In the genomic region with DNA sequence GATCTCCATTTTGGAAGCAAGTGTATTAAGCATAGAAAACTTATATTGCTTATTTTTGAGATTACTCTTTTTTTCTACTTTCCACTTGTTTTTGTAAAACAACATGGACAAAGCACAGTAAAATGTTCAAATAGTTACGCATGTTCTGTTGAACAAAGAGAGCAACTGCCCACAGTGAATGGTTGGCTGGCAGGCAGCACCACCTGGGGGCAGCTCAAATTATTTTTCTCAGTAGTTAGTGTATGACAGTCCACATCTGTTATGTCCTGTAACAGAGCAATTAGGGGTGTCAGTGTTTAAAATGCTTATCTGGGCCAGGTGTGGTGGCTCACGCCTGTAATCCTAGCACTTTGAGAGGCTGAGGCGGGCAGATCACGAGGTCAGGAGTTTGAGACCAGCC, we compare ENCODE assay signal across 9 cellular contexts. TPM values are rescaled to one million over a fixed set of nuclear protein-coding genes. Genes with fewer than 3 reads are reported as not detected.
DNase-seq lines count a peak whose midpoint lies in the region; ATAC-seq and TF ChIP-seq lines count a peak whose summit lies in the region.
"Had no signal": no experiment of that assay in that cellular context is flagged by ENCODE, and none has a peak within 500 bp of the region (broad histone marks: within the 10 kb centered on the region; RNA-seq: fewer than 3 reads in every experiment).

No MANE protein-coding gene starts in this region.

- H3K36me3 Mint-ChIP-seq in stimulated activated naive B cell treated with anti-CD40 and anti-IgM and Interleukin-4, amounts not matched to agents 10 μg/mL and 1 μg/mL and 100 μg/mL, for 72 hours = no peaks in the 10 kb centered on the region

- peaks cover 24 to 28% of the 10 kb centered on the region in 2 donors for H3K27me3 Mint-ChIP-seq in stimulated activated naive B cell treated with anti-CD40 and anti-IgM and Interleukin-4, amounts not matched to agents 10 μg/mL and 1 μg/mL and 100 μg/mL, for 72 hours

- DNase-seq in NOMO-1 treated with DMSO at 0.1 percent for 48 hours (lab: John Stamatoyannopoulos, UW; ENCODE audit: unreplicated experiment) = peak; percentile 11
- DNase-seq in NOMO-1 treated with dmso at 0.1 percent for 144 hours (lab: John Stamatoyannopoulos, UW; ENCODE audit: unreplicated experiment) = no peak
- DNase-seq in RKO (ENCODE audit: low spot score) = peak; percentile 48
- DNase-seq in stimulated activated naive B cell treated with anti-CD40 and anti-IgM and Interleukin-4, amounts not matched to agents 10 μg/mL and 1 μg/mL and 100 μg/mL, for 72 hours = no peak
- DNase-seq in NCI-H446 treated with DMSO at 0.1 percent for 48 hours (lab: John Stamatoyannopoulos, UW) = no peak
- DNase-seq: CD8-positive, alpha-beta memory T cell had no signal

- TF ChIP-seq POLR2A in gastroesophageal sphincter (IDR thresholded peaks at IDR 0.05) = no peak

- H3K4me3 ChIP-seq in gastroesophageal sphincter = no peak overlapping the region

- H3K9me3 Mint-ChIP-seq in stimulated activated naive B cell treated with anti-CD40 and anti-IgM and Interleukin-4, amounts not matched to agents 10 μg/mL and 1 μg/mL and 100 μg/mL, for 72 hours = peaks cover 5 to 7% of the 10 kb centered on the region in 2 donors

- ATAC-seq in gastroesophageal sphincter (peak; percentile 50), GM21825 (IDR thresholded peaks at IDR 0.05; ENCODE audit: unreplicated experiment) (no peak), GM19023 (IDR thresholded peaks at IDR 0.05; ENCODE audit: unreplicated experiment) (no peak)
- peak; percentile 52 to 54 for ATAC-seq in stimulated activated naive B cell treated with anti-CD40 and anti-IgM and Interleukin-4, amounts not matched to agents 10 μg/mL and 1 μg/mL and 100 μg/mL, for 72 hours (replicated peaks)

- H3K9me3 ChIP-seq in gastroesophageal sphincter = no peaks in the 10 kb centered on the region

- no peak overlapping the region for H3K27ac Mint-ChIP-seq in stimulated activated naive B cell treated with anti-CD40 and anti-IgM and Interleukin-4, amounts not matched to agents 10 μg/mL and 1 μg/mL and 100 μg/mL, for 72 hours
- H3K27ac Mint-ChIP-seq: CD8-positive, alpha-beta memory T cell had no signal

- peaks cover 0 to 11% (median 5%) of the 10 kb centered on the region in 3 donors for H3K4me1 ChIP-seq in gastroesophageal sphincter

- H3K27me3 ChIP-seq in gastroesophageal sphincter = no peaks in the 10 kb centered on the region

- no peak for TF ChIP-seq EP300 in gastroesophageal sphincter (IDR thresholded peaks at IDR 0.05)

- H3K4me3 Mint-ChIP-seq in stimulated activated naive B cell treated with anti-CD40 and anti-IgM and Interleukin-4, amounts not matched to agents 10 μg/mL and 1 μg/mL and 100 μg/mL, for 72 hours = no peak overlapping the region
- H3K4me3 Mint-ChIP-seq: CD8-positive, alpha-beta memory T cell had no signal

- H3K27ac ChIP-seq in gastroesophageal sphincter = no peak overlapping the region

- TF ChIP-seq CTCF in gastroesophageal sphincter (IDR thresholded peaks at IDR 0.05) = peak in 3 of 4 experiments; percentile 45 to 53 (median 52)

- WGBS in gastroesophageal sphincter (ENCODE audit: low coverage in 1 of 2), 2 donors = 56% methylated on average over 1 to 4 of the region's 4 CpGs

- H3K36me3 ChIP-seq in gastroesophageal sphincter = no peaks in the 10 kb centered on the region

- no peaks in the 10 kb centered on the region for H3K4me1 Mint-ChIP-seq in stimulated activated naive B cell treated with anti-CD40 and anti-IgM and Interleukin-4, amounts not matched to agents 10 μg/mL and 1 μg/mL and 100 μg/mL, for 72 hours
- H3K4me1 Mint-ChIP-seq: CD8-positive, alpha-beta memory T cell had no signal

RNA-seq across cellular contexts. Expression of gene CACUL1, which starts 46.1 kb away (rescaled TPM):
- total RNA-seq in gastroesophageal sphincter = 10 to 100 TPM; 35.7 to 67.2 (median 45.6) TPM

Comparison
In these comparisons a context has a peak if more than half of its experiments do, and no peak if none do; other contexts are left out.
1. DNase-seq: peak in NOMO-1 treated with DMSO at 0.1 percent for 48 hours (single experiment) and RKO (single experiment); none in NOMO-1 treated with dmso at 0.1 percent for 144 hours (single experiment), stimulated activated naive B cell treated with anti-CD40 and anti-IgM and Interleukin-4, amounts not matched to agents 10 μg/mL and 1 μg/mL and 100 μg/mL, for 72 hours (single experiment) and NCI-H446 treated with DMSO at 0.1 percent for 48 hours (single experiment).
2. ATAC-seq: peak in gastroesophageal sphincter (single experiment) and stimulated activated naive B cell treated with anti-CD40 and anti-IgM and Interleukin-4, amounts not matched to agents 10 μg/mL and 1 μg/mL and 100 μg/mL, for 72 hours (2 of 2); none in GM21825 (single experiment) and GM19023 (single experiment).